Comparison of ENCODE assay signal across 29 cellular contexts in the genomic region with DNA sequence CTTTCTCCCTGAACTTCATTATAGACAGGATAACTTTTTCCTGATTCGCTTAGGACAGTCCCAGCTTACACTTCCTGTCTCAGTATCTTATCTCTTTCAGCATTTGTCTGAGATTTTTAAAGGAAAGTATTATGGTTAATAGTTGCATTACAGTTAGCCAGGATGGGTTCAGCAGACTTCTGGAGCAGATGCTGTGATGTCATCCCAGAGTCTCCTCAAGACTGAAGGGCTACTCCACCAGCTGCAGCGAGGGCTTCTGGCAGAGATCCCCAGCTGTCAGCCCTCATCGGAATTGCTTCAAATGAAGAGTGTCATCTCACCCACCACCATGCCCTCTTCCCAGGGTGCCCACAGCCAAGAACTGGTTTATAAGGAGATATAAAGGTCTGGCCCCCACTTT.
DNase-seq lines count a peak whose midpoint lies in the region; TF ChIP-seq lines count a peak whose summit lies in the region.
"Had no signal": no experiment of that assay in that cellular context is flagged by ENCODE, and none has a peak within 500 bp of the region (broad histone marks: within the 10 kb centered on the region; RNA-seq: fewer than 3 reads in every experiment).

No MANE protein-coding gene starts in this region.

- H2AFZ ChIP-seq in Loucy (ENCODE audit: low read length) = peak overlapping the region; percentile 63; the same call in 1 of the 2 replicates

- TF ChIP-seq CTCF in Loucy (conservative IDR thresholded peaks at IDR 0.05; ENCODE audit: low read length) (no peak), choroid plexus epithelial cell (conservative IDR thresholded peaks at IDR 0.05; ENCODE audit: low read depth, low read length) (no peak), nephron (IDR thresholded peaks at IDR 0.05; ENCODE audit: unreplicated experiment in 3 of 3) (no peak)

- no peak overlapping the region for H3K4me3 Mint-ChIP-seq in nephron
- H3K4me3 Mint-ChIP-seq: B cell had no signal

- peak overlapping the region in 2 of 3 experiments; percentile 43 to 91 for H3K27ac Mint-ChIP-seq in nephron
- H3K27ac Mint-ChIP-seq: B cell had no signal

- no peak overlapping the region for H3K4me3 ChIP-seq in Loucy (ENCODE audit: low read length, poor library complexity, severe bottlenecking)
- peak overlapping the region; percentile 8 for H3K4me3 ChIP-seq in choroid plexus epithelial cell (ENCODE audit: low read depth, low read length)
- H3K4me3 ChIP-seq: GM12878, psoas muscle had no signal

- peak overlapping the region; percentile 45 for H3K4me2 ChIP-seq in Loucy (ENCODE audit: low read depth, low read length, poor library complexity, severe bottlenecking)

- no peak overlapping the region for H3K9ac ChIP-seq in Loucy (ENCODE audit: low read depth, low read length, poor library complexity, severe bottlenecking)

- no peaks in the 10 kb centered on the region for H3K9me2 ChIP-seq in Loucy (replicated peaks; ENCODE audit: low read depth, low read length)

- peaks cover 23% of the 10 kb centered on the region for H3K4me1 Mint-ChIP-seq in nephron
- H3K4me1 Mint-ChIP-seq: B cell had no signal

- no peaks in the 10 kb centered on the region for H3F3A ChIP-seq in Loucy (ENCODE audit: low read depth)

- no peaks in the 10 kb centered on the region for H3K27me3 ChIP-seq in Loucy (ENCODE audit: insufficient read depth, low read length, poor library complexity, severe bottlenecking)
- H3K27me3 ChIP-seq: upper lobe of left lung had no signal

- peaks cover 4% of the 10 kb centered on the region for H3K4me1 ChIP-seq in Loucy (ENCODE audit: insufficient read depth, low read length, poor library complexity, severe bottlenecking)
- H3K4me1 ChIP-seq: Caco-2, psoas muscle, upper lobe of left lung had no signal

- peak; percentile 22 for DNase-seq in NCI-H82 (lab: John Stamatoyannopoulos, UW)
- DNase-seq in NCI-H82 treated with DMSO at 0.1 percent for 48 hours (lab: John Stamatoyannopoulos, UW; ENCODE audit: unreplicated experiment) = no peak
- peak; percentile 44 for DNase-seq in choroid plexus epithelial cell (ENCODE audit: low read depth)
- no peak for DNase-seq in NCI-H446 treated with DMSO at 0.1 percent for 48 hours (lab: John Stamatoyannopoulos, UW)
- no peak for DNase-seq in OCI-M2 (lab: John Stamatoyannopoulos, UW; ENCODE audit: unreplicated experiment)
- DNase-seq in HUDEP-2 (lab: John Stamatoyannopoulos, UW; ENCODE audit: unreplicated experiment in 76 of 76) = no peak
- DNase-seq: 8988T; activated CD4-positive, alpha-beta T cell treated with anti-CD3 and anti-CD28 coated beads for 1 hour; activated CD8-positive, alpha-beta memory T cell treated with anti-CD3 and anti-CD28 coated beads for 24 hours; activated gamma-delta T cell; activated T-cell treated with anti-CD3 and anti-CD28 coated beads, Interleukin-2, amount 50 U/mL, for 1 hour; Caco-2; DND-41; HCEC 1CT; kidney glomerular epithelial cell; NCI-H1105; NCI-H1930; NK-92 treated with Interleukin-12 subunit alpha and Interleukin-12 subunit beta, amount 100 ng/mL, for 24 hours; nucleus accumbens; psoas muscle; SHP77; stimulated activated CD4-positive, alpha-beta T cell treated with anti-CD3 and anti-CD28 coated beads, Interleukin-1b, Interleukin-23, amount 100 ng/mL, for 48 hours; T-helper 1 cell; upper lobe of left lung had no signal

- H3K36me3 ChIP-seq in Loucy (ENCODE audit: insufficient read depth, low read length) = no peaks in the 10 kb centered on the region
- H3K36me3 ChIP-seq: upper lobe of left lung had no signal

- H3K9me3 ChIP-seq in Loucy (ENCODE audit: insufficient read depth, low read depth, low read length) = no peaks in the 10 kb centered on the region
- H3K9me3 ChIP-seq: Caco-2, psoas muscle, upper lobe of left lung had no signal

- H3K27me3 Mint-ChIP-seq in nephron (ENCODE audit: low read depth) = peaks cover 20% of the 10 kb centered on the region

- H4K20me1 ChIP-seq in Loucy (ENCODE audit: insufficient read depth, low read length, poor library complexity, severe bottlenecking) = no peaks in the 10 kb centered on the region

- H3K9me3 Mint-ChIP-seq in nephron = no peaks in the 10 kb centered on the region

- no peaks in the 10 kb centered on the region for H3K36me3 Mint-ChIP-seq in nephron (ENCODE audit: low read depth)
- H3K36me3 Mint-ChIP-seq: brain had no signal

- no peaks in the 10 kb centered on the region for H3K79me2 ChIP-seq in Loucy (ENCODE audit: insufficient read depth, low read length)

Comparison
In these comparisons a context has a peak if more than half of its experiments do, and no peak if none do; other contexts are left out.
1. DNase-seq: peak in NCI-H82 (single experiment) and choroid plexus epithelial cell (single experiment); none in NCI-H82 treated with DMSO at 0.1 percent for 48 hours (single experiment), NCI-H446 treated with DMSO at 0.1 percent for 48 hours (single experiment), OCI-M2 (single experiment) and HUDEP-2 (0 of 76).